ENCODE assay signal across 1 cellular context in genomic region chr5:69093771-69094570, GRCh38.
TF ChIP-seq lines count a peak whose summit lies in the region.

SLC30A5 (plus strand) TSS chr5:69094014; CDS start chr5:69094256, 242 bp downstream.

TF ChIP-seq in HEK293, 187 proteins besides CTCF, POLR2A, EP300 and RAD21 (continued from another document):
- TF ChIP-seq ZBTB11 (tag by site-specific recombination; conservative IDR thresholded peaks at IDR 0.05; ENCODE audit: low read depth), result peak; percentile 92
- TF ChIP-seq, protein P1, sequence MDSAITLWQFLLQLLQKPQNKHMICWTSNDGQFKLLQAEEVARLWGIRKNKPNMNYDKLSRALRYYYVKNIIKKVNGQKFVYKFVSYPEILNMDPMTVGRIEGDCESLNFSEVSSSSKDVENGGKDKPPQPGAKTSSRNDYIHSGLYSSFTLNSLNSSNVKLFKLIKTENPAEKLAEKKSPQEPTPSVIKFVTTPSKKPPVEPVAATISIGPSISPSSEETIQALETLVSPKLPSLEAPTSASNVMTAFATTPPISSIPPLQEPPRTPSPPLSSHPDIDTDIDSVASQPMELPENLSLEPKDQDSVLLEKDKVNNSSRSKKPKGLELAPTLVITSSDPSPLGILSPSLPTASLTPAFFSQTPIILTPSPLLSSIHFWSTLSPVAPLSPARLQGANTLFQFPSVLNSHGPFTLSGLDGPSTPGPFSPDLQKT (IDR thresholded peaks at IDR 0.05; ENCODE audit: borderline replicate concordance, low read depth, low read length), result no peak
- TF ChIP-seq, protein P2, sequence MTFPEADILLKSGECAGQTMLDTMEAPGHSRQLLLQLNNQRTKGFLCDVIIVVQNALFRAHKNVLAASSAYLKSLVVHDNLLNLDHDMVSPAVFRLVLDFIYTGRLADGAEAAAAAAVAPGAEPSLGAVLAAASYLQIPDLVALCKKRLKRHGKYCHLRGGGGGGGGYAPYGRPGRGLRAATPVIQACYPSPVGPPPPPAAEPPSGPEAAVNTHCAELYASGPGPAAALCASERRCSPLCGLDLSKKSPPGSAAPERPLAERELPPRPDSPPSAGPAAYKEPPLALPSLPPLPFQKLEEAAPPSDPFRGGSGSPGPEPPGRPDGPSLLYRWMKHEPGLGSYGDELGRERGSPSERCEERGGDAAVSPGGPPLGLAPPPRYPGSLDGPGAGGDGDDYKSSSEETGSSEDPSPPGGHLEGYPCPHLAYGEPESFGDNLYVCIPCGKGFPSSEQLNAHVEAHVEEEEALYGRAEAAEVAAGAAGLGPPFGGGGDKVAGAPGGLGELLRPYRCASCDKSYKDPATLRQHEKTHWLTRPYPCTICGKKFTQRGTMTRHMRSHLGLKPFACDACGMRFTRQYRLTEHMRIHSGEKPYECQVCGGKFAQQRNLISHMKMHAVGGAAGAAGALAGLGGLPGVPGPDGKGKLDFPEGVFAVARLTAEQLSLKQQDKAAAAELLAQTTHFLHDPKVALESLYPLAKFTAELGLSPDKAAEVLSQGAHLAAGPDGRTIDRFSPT (tag by site-specific recombination; IDR thresholded peaks at IDR 0.05), result peak; percentile 85
- TF ChIP-seq, protein P3, sequence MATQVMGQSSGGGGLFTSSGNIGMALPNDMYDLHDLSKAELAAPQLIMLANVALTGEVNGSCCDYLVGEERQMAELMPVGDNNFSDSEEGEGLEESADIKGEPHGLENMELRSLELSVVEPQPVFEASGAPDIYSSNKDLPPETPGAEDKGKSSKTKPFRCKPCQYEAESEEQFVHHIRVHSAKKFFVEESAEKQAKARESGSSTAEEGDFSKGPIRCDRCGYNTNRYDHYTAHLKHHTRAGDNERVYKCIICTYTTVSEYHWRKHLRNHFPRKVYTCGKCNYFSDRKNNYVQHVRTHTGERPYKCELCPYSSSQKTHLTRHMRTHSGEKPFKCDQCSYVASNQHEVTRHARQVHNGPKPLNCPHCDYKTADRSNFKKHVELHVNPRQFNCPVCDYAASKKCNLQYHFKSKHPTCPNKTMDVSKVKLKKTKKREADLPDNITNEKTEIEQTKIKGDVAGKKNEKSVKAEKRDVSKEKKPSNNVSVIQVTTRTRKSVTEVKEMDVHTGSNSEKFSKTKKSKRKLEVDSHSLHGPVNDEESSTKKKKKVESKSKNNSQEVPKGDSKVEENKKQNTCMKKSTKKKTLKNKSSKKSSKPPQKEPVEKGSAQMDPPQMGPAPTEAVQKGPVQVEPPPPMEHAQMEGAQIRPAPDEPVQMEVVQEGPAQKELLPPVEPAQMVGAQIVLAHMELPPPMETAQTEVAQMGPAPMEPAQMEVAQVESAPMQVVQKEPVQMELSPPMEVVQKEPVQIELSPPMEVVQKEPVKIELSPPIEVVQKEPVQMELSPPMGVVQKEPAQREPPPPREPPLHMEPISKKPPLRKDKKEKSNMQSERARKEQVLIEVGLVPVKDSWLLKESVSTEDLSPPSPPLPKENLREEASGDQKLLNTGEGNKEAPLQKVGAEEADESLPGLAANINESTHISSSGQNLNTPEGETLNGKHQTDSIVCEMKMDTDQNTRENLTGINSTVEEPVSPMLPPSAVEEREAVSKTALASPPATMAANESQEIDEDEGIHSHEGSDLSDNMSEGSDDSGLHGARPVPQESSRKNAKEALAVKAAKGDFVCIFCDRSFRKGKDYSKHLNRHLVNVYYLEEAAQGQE (tag by site-specific recombination; IDR thresholded peaks at IDR 0.05), result peak; percentile 27; the same call in 1 of the 2 replicates
- TF ChIP-seq YY2 (tag by site-specific recombination; IDR thresholded peaks at IDR 0.05), result peak; percentile 47; the same call in 1 of the 2 replicates
- no peak; the same call in 1 of the 2 replicates for TF ChIP-seq ZNF341 (tag by site-specific recombination; IDR thresholded peaks at IDR 0.05; ENCODE audit: low read depth)
- TF ChIP-seq, protein P4, sequence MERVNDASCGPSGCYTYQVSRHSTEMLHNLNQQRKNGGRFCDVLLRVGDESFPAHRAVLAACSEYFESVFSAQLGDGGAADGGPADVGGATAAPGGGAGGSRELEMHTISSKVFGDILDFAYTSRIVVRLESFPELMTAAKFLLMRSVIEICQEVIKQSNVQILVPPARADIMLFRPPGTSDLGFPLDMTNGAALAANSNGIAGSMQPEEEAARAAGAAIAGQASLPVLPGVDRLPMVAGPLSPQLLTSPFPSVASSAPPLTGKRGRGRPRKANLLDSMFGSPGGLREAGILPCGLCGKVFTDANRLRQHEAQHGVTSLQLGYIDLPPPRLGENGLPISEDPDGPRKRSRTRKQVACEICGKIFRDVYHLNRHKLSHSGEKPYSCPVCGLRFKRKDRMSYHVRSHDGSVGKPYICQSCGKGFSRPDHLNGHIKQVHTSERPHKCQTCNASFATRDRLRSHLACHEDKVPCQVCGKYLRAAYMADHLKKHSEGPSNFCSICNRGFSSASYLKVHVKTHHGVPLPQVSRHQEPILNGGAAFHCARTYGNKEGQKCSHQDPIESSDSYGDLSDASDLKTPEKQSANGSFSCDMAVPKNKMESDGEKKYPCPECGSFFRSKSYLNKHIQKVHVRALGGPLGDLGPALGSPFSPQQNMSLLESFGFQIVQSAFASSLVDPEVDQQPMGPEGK (tag by site-specific recombination; IDR thresholded peaks at IDR 0.05), result peak; percentile 73
- TF ChIP-seq GLI4 (tag by site-specific recombination; IDR thresholded peaks at IDR 0.05), result 0 out of 2 replicates have a peak, but pooled peaks have one; percentile 40
- TF ChIP-seq, protein P5, sequence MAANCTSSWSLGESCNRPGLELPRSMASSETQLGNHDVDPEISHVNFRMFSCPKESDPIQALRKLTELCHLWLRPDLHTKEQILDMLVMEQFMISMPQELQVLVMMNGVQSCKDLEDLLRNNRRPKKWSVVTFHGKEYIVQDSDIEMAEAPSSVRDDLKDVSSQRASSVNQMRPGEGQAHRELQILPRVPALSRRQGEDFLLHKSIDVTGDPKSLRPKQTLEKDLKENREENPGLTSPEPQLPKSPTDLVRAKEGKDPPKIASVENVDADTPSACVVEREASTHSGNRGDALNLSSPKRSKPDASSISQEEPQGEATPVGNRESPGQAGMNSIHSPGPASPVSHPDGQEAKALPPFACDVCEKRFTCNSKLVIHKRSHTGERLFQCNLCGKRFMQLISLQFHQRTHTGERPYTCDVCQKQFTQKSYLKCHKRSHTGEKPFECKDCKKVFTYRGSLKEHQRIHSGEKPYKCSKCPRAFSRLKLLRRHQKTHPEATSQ (tag by site-specific recombination; IDR thresholded peaks at IDR 0.05), result peak; percentile 88
- peak; percentile 86 for TF ChIP-seq ZBTB21 (tag by site-specific recombination; IDR thresholded peaks at IDR 0.05)
- TF ChIP-seq TRIM28 (IDR thresholded peaks at IDR 0.05; ENCODE audit: borderline replicate concordance, low read length), result no peak; the same call in 1 of the 2 replicates
- TF ChIP-seq ZNF701 (tag by site-specific recombination; IDR thresholded peaks at IDR 0.05), result no peak
TF ChIP-seq in HEK293: peak in this region for 73.
